In genomic region chr2:113700186-113700841, GRCh38 we compare ENCODE assay signal across 8 cellular contexts. TPM values are rescaled to one million over a fixed set of nuclear protein-coding genes. Genes with fewer than 3 reads are reported as not detected.
A peak's percentile ranks its signal among the peaks of the same experiment; 100 is the strongest.
DNase-seq lines count a peak whose midpoint lies in the region; ATAC-seq and TF ChIP-seq lines count a peak whose summit lies in the region.

No MANE protein-coding gene starts in this region.

- H3K9me3 ChIP-seq in right lobe of liver: no peaks in the 10 kb centered on the region

- H3K27ac ChIP-seq in right lobe of liver: no peak overlapping the region

- DNase-seq in AG09309 (ENCODE audit: low read depth) (no peak), NCI-H82 treated with DMSO at 0.1 percent for 48 hours (lab: John Stamatoyannopoulos, UW; ENCODE audit: unreplicated experiment) (peak; percentile 51), right lobe of liver (no peak), mucosa of gallbladder (ENCODE audit: low spot score) (no peak), NCI-H345 treated with DMSO at 0.1 percent for 48 hours (lab: John Stamatoyannopoulos, UW; ENCODE audit: unreplicated experiment) (no peak)
- DNase-seq in activated T-cell treated with anti-CD3 and anti-CD28 coated beads, Interleukin-2, amount 50 U/mL, for 1 hour: peak; percentile 29

- intact Hi-C loops in right lobe of liver (cut with DNase I): no loop called here

- no peak for TF ChIP-seq POLR2A in right lobe of liver (IDR thresholded peaks at IDR 0.05)

- H3K27me3 ChIP-seq in right lobe of liver: no peaks in the 10 kb centered on the region

- ATAC-seq in GM18858 (IDR thresholded peaks at IDR 0.05; ENCODE audit: unreplicated experiment): peak; percentile 82
- ATAC-seq in HG02943 (IDR thresholded peaks at IDR 0.05; ENCODE audit: low read depth, unreplicated experiment): peak; percentile 85
- peak; percentile 59 to 72 (median 66) for ATAC-seq in right lobe of liver

- H3K4me1 ChIP-seq in right lobe of liver: no peaks in the 10 kb centered on the region

- no peaks in the 10 kb centered on the region for H3K36me3 ChIP-seq in right lobe of liver

- H3K4me3 ChIP-seq in AG09309 (ENCODE audit: control insufficient read depth, low read depth, low read length): no peak overlapping the region
- H3K4me3 ChIP-seq in right lobe of liver: no peak overlapping the region

- 36% methylated on average over 15 of the region's 17 CpGs for WGBS in right lobe of liver (ENCODE audit: insufficient coverage, low coverage, low lambda C conversion rate, missing lambda C conversion rate)

- TF ChIP-seq CTCF in AG09309 (IDR thresholded peaks at IDR 0.05; ENCODE audit: control insufficient read depth, insufficient read depth, low read depth, low read length, missing control alignments): peak; percentile 9
- peak in 3 of 4 donors; percentile 10 to 15 (median 12) for TF ChIP-seq CTCF in right lobe of liver (IDR thresholded peaks at IDR 0.05)

RNA-seq across cellular contexts. Expression of gene SLC35F5, which starts 56.1 kb away (rescaled TPM):
- total RNA-seq in right lobe of liver: 10 to 100 TPM; 33.2 to 50.0 (median 40.6) TPM
- 82.6 TPM for total RNA-seq in mucosa of gallbladder

Comparison
In these comparisons a context has a peak if more than half of its experiments do, and no peak if none do; other contexts are left out.
1. DNase-seq: peak in NCI-H82 treated with DMSO at 0.1 percent for 48 hours (single experiment) and activated T-cell treated with anti-CD3 and anti-CD28 coated beads, Interleukin-2, amount 50 U/mL, for 1 hour (single experiment); none in AG09309 (single experiment), right lobe of liver (0 of 3), mucosa of gallbladder (single experiment) and NCI-H345 treated with DMSO at 0.1 percent for 48 hours (single experiment).
2. Peak in every context shown above with its lines, with median percentiles within 50 percentile points of each other: ATAC-seq.